In genomic region chr18:59537581-59537980, GRCh38 we compare ENCODE assay signal across 22 cellular contexts.
DNase-seq lines count a peak whose midpoint lies in the region; ATAC-seq, FAIRE-seq and TF ChIP-seq lines count a peak whose summit lies in the region.
"Had no signal": no experiment of that assay in that cellular context is flagged by ENCODE, and none has a peak within 500 bp of the region (broad histone marks: within the 10 kb centered on the region; RNA-seq: fewer than 3 reads in every experiment).

No MANE protein-coding gene starts in this region.

- H2AFZ ChIP-seq in HepG2 (ENCODE audit: low read length) = no peak overlapping the region
- H2AFZ ChIP-seq: GM23338 had no signal

- H3K4me1 ChIP-seq in tibial artery (no peaks in the 10 kb centered on the region), HepG2 (ENCODE audit: insufficient read depth, low read length) (no peaks in the 10 kb centered on the region), right atrium auricular region (no peaks in the 10 kb centered on the region)

- no peak overlapping the region for H3K9ac ChIP-seq in HepG2 (ENCODE audit: insufficient read depth, low read depth, low read length)
- H3K9ac ChIP-seq: BLaER1 had no signal

- H3K4me3 Mint-ChIP-seq in nephron = no peak overlapping the region
- H3K4me3 Mint-ChIP-seq: CD14-positive monocyte; CD4-positive, alpha-beta memory T cell; GM23338; HFFc6; IgD-negative memory B cell had no signal

- no peak overlapping the region for H3K27ac ChIP-seq in tibial artery
- no peak overlapping the region for H3K27ac ChIP-seq in HepG2 (ENCODE audit: extremely low read length, insufficient read depth, low read length)
- no peak overlapping the region for H3K27ac ChIP-seq in right atrium auricular region
- H3K27ac ChIP-seq: BLaER1 had no signal

- H3K9me3 ChIP-seq in tibial artery (no peaks in the 10 kb centered on the region), HepG2 (ENCODE audit: low read length) (no peaks in the 10 kb centered on the region), right atrium auricular region (no peaks in the 10 kb centered on the region)

- H3K4me3 ChIP-seq in tibial artery (no peak overlapping the region), HepG2 (replicated peaks in 1 of 3; ENCODE audit: insufficient read depth in 1 of 3, low read depth in 2 of 3, low read length in 3 of 3) (no peak overlapping the region), right atrium auricular region (no peak overlapping the region)
- H3K4me3 ChIP-seq: BLaER1, GM23338 had no signal

- intact Hi-C loops in tibial artery (cut with DNase I; ENCODE audit: low total_unique reads) = no loop called here
- intact Hi-C loops in HepG2 (cut with micrococcal nuclease; ENCODE audit: unreplicated experiment) = no loop called here

- no peaks in the 10 kb centered on the region for H4K20me1 ChIP-seq in HepG2 (ENCODE audit: insufficient read depth, low read length)
- H4K20me1 ChIP-seq: BLaER1 had no signal

- no TSS peak for BruUV-seq in HepG2 (replicated peaks; lab: Mats Ljungman, UMichigan)

- H3K27me3 Mint-ChIP-seq in nephron (ENCODE audit: low read depth) = no peaks in the 10 kb centered on the region

- H3K36me3 Mint-ChIP-seq in nephron (ENCODE audit: low read depth) = no peaks in the 10 kb centered on the region
- H3K36me3 Mint-ChIP-seq: CD14-positive monocyte; CD4-positive, alpha-beta memory T cell; IgD-negative memory B cell had no signal

- H3K4me2 ChIP-seq in HepG2 (ENCODE audit: low read depth, low read length) = no peak overlapping the region
- H3K4me2 ChIP-seq: BLaER1, GM23338 had no signal

- no peaks in the 10 kb centered on the region for H3K79me2 ChIP-seq in HepG2 (ENCODE audit: insufficient read depth, low read length)

- ATAC-seq in esophagus mucosa (peak; percentile 20), HepG2 (no peak)
- ATAC-seq: GM23338, HCT116 had no signal

- H3K27ac Mint-ChIP-seq in nephron = peak overlapping the region in 2 of 3 experiments; percentile 58 to 86
- H3K27ac Mint-ChIP-seq: CD14-positive monocyte; CD4-positive, alpha-beta memory T cell; GM23338; HFFc6; IgD-negative memory B cell had no signal

- H3K27me3 ChIP-seq in tibial artery (peaks cover 0 to 5% of the 10 kb centered on the region in 2 donors), HepG2 (ENCODE audit: control insufficient read depth in 1 of 2, insufficient read depth in 2 of 2, low read length in 2 of 2) (peaks cover 0 to 2% of the 10 kb centered on the region in 2 experiments; a peak in 1 of 5 replicates), right atrium auricular region (no peaks in the 10 kb centered on the region)
- H3K27me3 ChIP-seq: BLaER1 had no signal

- peaks cover 44% of the 10 kb centered on the region for H3K4me1 Mint-ChIP-seq in nephron
- H3K4me1 Mint-ChIP-seq: CD14-positive monocyte, GM23338, IgD-negative memory B cell had no signal

- CTCF ChIA-PET in HepG2 (lab: Yijun Ruan, JAX; ENCODE audit: low intra/inter-chr PET ratio, low total read pairs) = no interaction called here

- no peaks in the 10 kb centered on the region for H3K36me3 ChIP-seq in tibial artery
- H3K36me3 ChIP-seq in HepG2 (replicated peaks in 1 of 2; ENCODE audit: control insufficient read depth in 1 of 2, insufficient read depth in 2 of 2, low read length in 2 of 2) = no peaks in the 10 kb centered on the region
- H3K36me3 ChIP-seq in right atrium auricular region = no peaks in the 10 kb centered on the region
- H3K36me3 ChIP-seq: BLaER1 had no signal

- POLR2A ChIA-PET in HepG2 (lab: Yijun Ruan, JAX) = interaction anchor here (0.6 kb wide), 1 partner anchor 32 kb away, joined by 3 read pairs; no protein-coding TSS in a partner anchor

- TF ChIP-seq CTCF in nephron (IDR thresholded peaks at IDR 0.05; ENCODE audit: unreplicated experiment in 3 of 3) = no peak
- no peak for TF ChIP-seq CTCF in tibial artery (IDR thresholded peaks at IDR 0.05)
- no peak for TF ChIP-seq CTCF in HepG2 (CRISPR knock-in tag; IDR thresholded peaks at IDR 0.05)
- no peak for TF ChIP-seq CTCF in right atrium auricular region (IDR thresholded peaks at IDR 0.05)

- 29% methylated on average over 3 of the region's 3 CpGs for WGBS in HepG2 (ENCODE audit: low lambda C conversion rate)

- TF ChIP-seq RAD21 in HepG2 (CRISPR knock-in tag; IDR thresholded peaks at IDR 0.05) = no peak

- TF ChIP-seq EP300 in HepG2 (IDR thresholded peaks at IDR 0.05; ENCODE audit: low read depth in 2 of 2, low read length in 2 of 2) (no peak), HepG2 (CRISPR knock-in tag; IDR thresholded peaks at IDR 0.05; ENCODE audit: borderline replicate concordance) (no peak)

- no peaks in the 10 kb centered on the region for H3K9me3 Mint-ChIP-seq in nephron
- H3K9me3 Mint-ChIP-seq: GM23338, HFFc6, IgD-negative memory B cell had no signal

- DNase-seq in EH (ENCODE audit: low read depth) = peak; percentile 27
- peak; percentile 36 for DNase-seq in HCEC 1CT
- DNase-seq in NCI-H1436 treated with DMSO at 0.1 percent for 48 hours (lab: John Stamatoyannopoulos, UW) = no peak
- no peak for DNase-seq in tibial artery
- no peak for DNase-seq in HepG2 (ENCODE audit: low spot score)
- no peak for DNase-seq in right atrium auricular region (ENCODE audit: low spot score)
- DNase-seq: 8988T; CD4-positive, alpha-beta memory T cell; DMS79 treated with DMSO at 0.1 percent for 48 hours; GDM1; HFFc6 had no signal

- no peak for TF ChIP-seq POLR2A in HepG2 (IDR thresholded peaks at IDR 0.05; ENCODE audit: insufficient read depth in 1 of 2, low read depth in 2 of 2, low read length in 2 of 2)

- FAIRE-seq in HepG2 (lab: Jason Lieb, UNC) = no peak
- FAIRE-seq: GM12892, GM18507, H54, HTR-8/SVneo had no signal

- in situ Hi-C loops in HepG2 (cut with HindIII; ENCODE audit: extremely low pct_ligation_motif_present, low pct_unique_long_range_greater_than_20kb) = no loop called here

TF ChIP-seq in HepG2, 621 proteins besides CTCF, POLR2A, EP300 and RAD21 (continues in another document):
- no peak for TF ChIP-seq ZNF629 (CRISPR knock-in tag; conservative IDR thresholded peaks at IDR 0.05)
- no peak for TF ChIP-seq ZHX2 (IDR thresholded peaks at IDR 0.05; ENCODE audit: low read depth)
- TF ChIP-seq ZHX2 (CRISPR knock-in tag; IDR thresholded peaks at IDR 0.05; ENCODE audit: borderline replicate concordance) = no peak
- no peak for TF ChIP-seq FOXM1 (CRISPR knock-in tag; IDR thresholded peaks at IDR 0.05)
- TF ChIP-seq U2AF1 (optimal IDR thresholded peaks at IDR 0.05; ENCODE audit: low read depth, low read length) = no peak
- TF ChIP-seq PBX2 (CRISPR knock-in tag; IDR thresholded peaks at IDR 0.05) = no peak
- TF ChIP-seq ZNF839 (CRISPR knock-in tag; IDR thresholded peaks at IDR 0.05; ENCODE audit: borderline replicate concordance) = no peak
- no peak for TF ChIP-seq ZNF644 (CRISPR knock-in tag; IDR thresholded peaks at IDR 0.05; ENCODE audit: low read depth)

Comparison
In these comparisons a context has a peak if more than half of its experiments do, and no peak if none do; other contexts are left out.
1. DNase-seq: peak in EH (single experiment) and HCEC 1CT (single experiment); none in NCI-H1436 treated with DMSO at 0.1 percent for 48 hours (single experiment), tibial artery (0 of 2), HepG2 (single experiment) and right atrium auricular region (single experiment).